ENCODE assay signal across 9 cellular contexts in the genomic region with DNA sequence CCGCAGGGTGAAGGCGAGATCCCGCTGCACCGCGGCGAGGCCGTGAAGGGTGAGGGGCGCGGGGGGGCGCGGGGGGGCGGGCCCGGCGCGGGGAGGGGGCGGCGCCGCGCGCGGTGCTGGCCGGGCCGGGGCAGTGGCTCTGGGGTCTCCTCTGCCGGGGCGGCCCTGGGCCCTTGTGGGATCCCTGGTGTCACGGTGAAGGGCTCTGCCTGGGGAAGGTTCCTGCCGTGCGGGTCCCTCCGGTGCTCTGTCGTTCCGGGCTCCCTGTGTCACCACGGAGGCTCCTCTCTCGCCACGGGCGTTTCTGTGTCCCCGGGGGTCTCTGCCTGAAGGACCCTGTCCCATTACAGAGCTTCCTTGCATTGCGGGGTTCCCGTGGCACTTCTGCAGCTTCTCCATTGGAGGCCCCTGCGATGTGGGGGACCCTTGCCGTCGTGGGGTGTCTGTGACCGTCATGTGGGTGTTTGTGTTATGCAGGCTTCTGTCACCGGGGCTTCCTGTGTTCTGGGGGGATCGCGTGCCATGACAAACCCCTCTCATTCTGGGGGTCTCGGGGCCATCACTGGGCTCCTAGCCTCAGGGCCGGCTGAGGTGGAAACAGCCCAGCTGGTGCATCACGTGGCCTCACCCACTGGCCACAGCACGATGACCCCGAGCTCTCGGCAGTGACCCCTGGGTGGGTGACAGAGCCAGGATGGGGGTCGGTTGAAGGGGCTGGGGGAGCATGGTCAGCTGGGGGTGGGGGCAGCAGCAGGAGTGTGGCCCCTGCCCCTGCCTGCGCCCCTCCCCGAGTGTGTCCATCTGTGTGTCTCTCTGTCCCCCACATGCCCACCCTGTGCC. TPM values are rescaled to one million over a fixed set of nuclear protein-coding genes. Genes with fewer than 3 reads are reported as not detected.
A peak's percentile ranks its signal among the peaks of the same experiment; 100 is the strongest.
DNase-seq lines count a peak whose midpoint lies in the region; ATAC-seq and TF ChIP-seq lines count a peak whose summit lies in the region.
"Had no signal": no experiment of that assay in that cellular context is flagged by ENCODE, and none has a peak within 500 bp of the region (broad histone marks: within the 10 kb centered on the region; RNA-seq: fewer than 3 reads in every experiment).

No MANE protein-coding gene starts in this region.

- H3K14ac ChIP-seq in IMR-90 (replicated peaks; ENCODE audit: low read depth, low read length), result 0 out of 2 replicates have a peak overlapping the region, but pooled peaks have one; percentile 44

- no peak overlapping the region for H2AK5ac ChIP-seq in IMR-90 (ENCODE audit: low read depth, low read length)

- H3K4ac ChIP-seq in IMR-90 (ENCODE audit: low read depth, low read length), result 0 out of 2 replicates have a peak overlapping the region, but pooled peaks have one; percentile 7

- H2BK20ac ChIP-seq in IMR-90 (ENCODE audit: low read depth, low read length), result no peak overlapping the region

- H3K9me3 ChIP-seq in IMR-90 (ENCODE audit: control insufficient read depth, insufficient read depth, low read length) (no peaks in the 10 kb centered on the region), right lobe of liver (no peaks in the 10 kb centered on the region), thymus (ENCODE audit: control insufficient read depth) (no peaks in the 10 kb centered on the region), SJCRH30 (replicated peaks) (no peaks in the 10 kb centered on the region)

- in situ Hi-C loops in IMR-90 (cut with MboI; ENCODE audit: low sequenced_read_pairs), result no loop called here

- H3K9ac ChIP-seq in IMR-90 (ENCODE audit: low read depth, low read length), result peak overlapping the region; percentile 32

- no peak overlapping the region for H2BK120ac ChIP-seq in IMR-90 (ENCODE audit: low read depth, low read length)

- H2BK15ac ChIP-seq in IMR-90 (ENCODE audit: low read depth, low read length), result no peak overlapping the region

- dilution Hi-C loops in IMR-90 (cut with HindIII; ENCODE audit: low sequenced_read_pairs, unreplicated experiment), result no loop called here

- H2AFZ ChIP-seq in IMR-90 (replicated peaks; ENCODE audit: low read length, poor library complexity), result peak overlapping the region; percentile 84

- peaks cover 12% of the 10 kb centered on the region for H3K27me3 ChIP-seq in IMR-90 (ENCODE audit: control insufficient read depth, insufficient read depth, low read length)
- H3K27me3 ChIP-seq in dorsolateral prefrontal cortex, result no peaks in the 10 kb centered on the region
- no peaks in the 10 kb centered on the region for H3K27me3 ChIP-seq in right lobe of liver
- H3K27me3 ChIP-seq in thymus (ENCODE audit: control insufficient read depth, insufficient read depth), result no peaks in the 10 kb centered on the region
- H3K27me3 ChIP-seq in SJCRH30, result peaks cover 13% of the 10 kb centered on the region; the same call in 1 of the 2 replicates

- no peaks in the 10 kb centered on the region; the same call in 1 of the 2 replicates for H3K9me1 ChIP-seq in IMR-90 (ENCODE audit: insufficient read depth, low read length)

- ATAC-seq in IMR-90 (ENCODE audit: low read depth), result peak; percentile 25
- no peak for ATAC-seq in right lobe of liver
- no peak for ATAC-seq in HG03565 (IDR thresholded peaks at IDR 0.05; ENCODE audit: unreplicated experiment)

- peaks cover 9% of the 10 kb centered on the region; the same call in 1 of the 2 replicates for H4K20me1 ChIP-seq in IMR-90 (ENCODE audit: insufficient read depth, low read length)

- DNase-seq in IMR-90 (no peak), dorsolateral prefrontal cortex (peak in 6 of 10 donors; percentile 22 to 44 (median 38)), right lobe of liver (peak; percentile 30 to 59 (median 58)), mucosa of gallbladder (ENCODE audit: low spot score) (no peak), SJCRH30 (no peak)
- DNase-seq: NCI-H2081, SIG-M5 had no signal

- H2AK9ac ChIP-seq in IMR-90 (replicated peaks; ENCODE audit: low read depth, low read length, poor library complexity), result peak overlapping the region; percentile 87

- no peak overlapping the region for H4K91ac ChIP-seq in IMR-90 (ENCODE audit: insufficient read depth, low read depth, low read length)

- TF ChIP-seq CTCF in IMR-90 (conservative IDR thresholded peaks at IDR 0.05; ENCODE audit: low read depth, low read length), result no peak
- TF ChIP-seq CTCF in dorsolateral prefrontal cortex (IDR thresholded peaks at IDR 0.05 in 54 of 56, conservative IDR thresholded peaks at IDR 0.05 in 2 of 56; ENCODE audit: low read depth in 1 of 56, partially characterized antibody in 56 of 56), result no peak
- TF ChIP-seq CTCF in right lobe of liver (IDR thresholded peaks at IDR 0.05), result no peak

- no peaks in the 10 kb centered on the region for H3K36me3 ChIP-seq in IMR-90 (ENCODE audit: control insufficient read depth, insufficient read depth, low read length)
- no peaks in the 10 kb centered on the region for H3K36me3 ChIP-seq in right lobe of liver
- no peaks in the 10 kb centered on the region for H3K36me3 ChIP-seq in thymus (ENCODE audit: control insufficient read depth, insufficient read depth)
- no peaks in the 10 kb centered on the region for H3K36me3 ChIP-seq in SJCRH30

- POLR2A ChIA-PET in IMR-90 (lab: Charles Lee; ENCODE audit: unreplicated experiment), result no interaction called here

- no peak overlapping the region for H3K18ac ChIP-seq in IMR-90 (ENCODE audit: low read depth, low read length)

- peak overlapping the region; percentile 48 for H3K4me3 ChIP-seq in IMR-90 (ENCODE audit: insufficient read depth, low read depth, low read length)
- peak overlapping the region; percentile 35 to 78 (median 64) for H3K4me3 ChIP-seq in dorsolateral prefrontal cortex
- H3K4me3 ChIP-seq in right lobe of liver, result peak overlapping the region; percentile 44 to 62 (median 53)
- peak overlapping the region; percentile 20 for H3K4me3 ChIP-seq in thymus (ENCODE audit: low read length)
- H3K4me3 ChIP-seq in SJCRH30, result no peak overlapping the region

- peaks cover 7 to 15% of the 10 kb centered on the region in 2 experiments; a peak in 3 of 4 replicates for H3K79me1 ChIP-seq in IMR-90 (ENCODE audit: low read depth in 1 of 2, low read length in 2 of 2)

- H4K5ac ChIP-seq in IMR-90 (ENCODE audit: low read depth, low read length), result no peak overlapping the region

- CTCF ChIA-PET in IMR-90 (lab: Yijun Ruan, JAX), result no interaction called here

- no peak overlapping the region for H3K56ac ChIP-seq in IMR-90 (ENCODE audit: extremely low read depth, insufficient read depth, low read length)

- intact Hi-C loops in IMR-90 (cut with micrococcal nuclease), result no loop called here
- intact Hi-C loops in dorsolateral prefrontal cortex (cut with DNase I), result loop anchor here (5.0 kb wide), 2 partner anchors 71 to 76 kb away; a partner anchor contains a TSS
- intact Hi-C loops in right lobe of liver (cut with DNase I), result loop anchor here in 1 of 2 donors (5.0 kb wide), 1 partner anchor 71 kb away; a partner anchor contains a TSS

- no TSS peak for BruUV-seq in IMR-90 (replicated peaks; lab: Mats Ljungman, UMichigan)

- H3K4me2 ChIP-seq in IMR-90 (ENCODE audit: low read depth, low read length), result peak overlapping the region; percentile 71

- H3K23ac ChIP-seq in IMR-90 (ENCODE audit: low read depth, low read length), result peak overlapping the region; percentile 71; the same call in 1 of the 2 replicates

- no peak for TF ChIP-seq POLR2A in IMR-90 (IDR thresholded peaks at IDR 0.05; ENCODE audit: low read depth, low read length)
- TF ChIP-seq POLR2A in right lobe of liver (IDR thresholded peaks at IDR 0.05), result no peak

- WGBS in IMR-90 (ENCODE audit: extremely low coverage in 2 of 2, insufficient read length in 1 of 2), 2 experiments, result no CpG with 5 or more reads among the region's 54 CpGs
- WGBS in right lobe of liver (ENCODE audit: insufficient coverage, low coverage, low lambda C conversion rate, missing lambda C conversion rate), result no CpG with 5 or more reads among the region's 54 CpGs
- WGBS in thymus, result 94% methylated on average over 54 of the region's 54 CpGs

- H3K27ac ChIP-seq in IMR-90 (ENCODE audit: insufficient read depth, low read length) (no peak overlapping the region), dorsolateral prefrontal cortex (peak overlapping the region in 48 of 59 donors; percentile 23 to 92 (median 69)), right lobe of liver (peak overlapping the region in 2 of 3 donors; percentile 96), thymus (ENCODE audit: low read depth) (no peak overlapping the region), SJCRH30 (no peak overlapping the region)

- TF ChIP-seq RAD21 in IMR-90 (IDR thresholded peaks at IDR 0.05; ENCODE audit: low read length), result no peak

- no peak overlapping the region for H4K8ac ChIP-seq in IMR-90 (ENCODE audit: low read depth in 2 of 2, low read length in 2 of 2)

- no peak overlapping the region for H2BK5ac ChIP-seq in IMR-90 (ENCODE audit: low read depth, low read length, poor library complexity, severe bottlenecking)

- peaks cover 4% of the 10 kb centered on the region for H3K4me1 ChIP-seq in IMR-90 (ENCODE audit: control insufficient read depth, insufficient read depth, low read length)
- H3K4me1 ChIP-seq in right lobe of liver, result peaks cover 0 to 47% (median 20%) of the 10 kb centered on the region in 4 donors
- H3K4me1 ChIP-seq in thymus (ENCODE audit: control insufficient read depth, insufficient read depth, low read length), result peaks cover 6% of the 10 kb centered on the region
- no peaks in the 10 kb centered on the region for H3K4me1 ChIP-seq in SJCRH30

TF ChIP-seq in IMR-90, 13 proteins besides CTCF, POLR2A, EP300 and RAD21 (continues in another document):
- no peak for TF ChIP-seq SMC3 (IDR thresholded peaks at IDR 0.05; ENCODE audit: low read depth, low read length)

RNA-seq across cellular contexts. Expression of a gene that starts 25.3 kb away (rescaled TPM):
- total RNA-seq in IMR-90 (2012; rRNA removed), result 0.18 and 0.28 TPM in 2 replicates
- 1.5 and 2.2 TPM in 2 replicates for polyA plus RNA-seq in IMR-90 (2012; rRNA removed)
- polyA plus RNA-seq in IMR-90 (2012; cell fraction: cytosol; rRNA removed), result 0.82 and 2.0 TPM in 2 replicates
- polyA plus RNA-seq in IMR-90 (2012; cell fraction: nucleus; rRNA removed; ENCODE audit: low replicate concordance), result 5.9 and 11.9 TPM in 2 replicates
- total RNA-seq in dorsolateral prefrontal cortex, result 100 to 1,000 TPM in 90 of 120 experiments, 10 to 100 TPM in 30; 42.8 to 197 (median 115) TPM
- total RNA-seq in right lobe of liver, result 10 to 100 TPM in 5 of 6 experiments, 1 to 10 TPM in 1; 9.7 to 16.0 (median 14.8) TPM
- 8.6 TPM for polyA plus RNA-seq in thymus
- total RNA-seq in mucosa of gallbladder, result 21.8 TPM
- 0.08 and 0.12 TPM in 2 replicates for total RNA-seq in SJCRH30 (2014; rRNA removed; shearing (Covaris generic))

RNA-seq across cellular contexts. Expression of a gene that starts 40.1 kb away (rescaled TPM):
- not detected in 2 replicates for total RNA-seq in IMR-90 (2012; rRNA removed)
- polyA plus RNA-seq in IMR-90 (2012; rRNA removed), result not detected in 2 replicates
- not detected in 2 replicates for polyA plus RNA-seq in IMR-90 (2012; cell fraction: cytosol; rRNA removed)
- 0.18 TPM in 1 of 2 replicates, not detected in the other for polyA plus RNA-seq in IMR-90 (2012; cell fraction: nucleus; rRNA removed; ENCODE audit: low replicate concordance)
- 1 to 10 TPM in 55 of 120 experiments, under 1 TPM in 41, not detected in 24; 0.33 to 2.9 (median 1.1) TPM for total RNA-seq in dorsolateral prefrontal cortex
- under 1 TPM in 5 of 6 experiments, not detected in 1; 0.34 to 0.84 (median 0.55) TPM for total RNA-seq in right lobe of liver
- 0.21 TPM for polyA plus RNA-seq in thymus
- 0.92 TPM for total RNA-seq in mucosa of gallbladder
- not detected in 2 replicates for total RNA-seq in SJCRH30 (2014; rRNA removed; shearing (Covaris generic))

Comparison
In these comparisons a context has a peak if more than half of its experiments do, and no peak if none do; other contexts are left out.
1. DNase-seq: peak in dorsolateral prefrontal cortex (6 of 10) and right lobe of liver (3 of 3); none in IMR-90 (single experiment), mucosa of gallbladder (single experiment) and SJCRH30 (0 of 2).
2. H3K27ac ChIP-seq: peak in dorsolateral prefrontal cortex (48 of 59) and right lobe of liver (2 of 3); none in IMR-90 (single experiment), thymus (single experiment) and SJCRH30 (single experiment).